In the genomic region with DNA sequence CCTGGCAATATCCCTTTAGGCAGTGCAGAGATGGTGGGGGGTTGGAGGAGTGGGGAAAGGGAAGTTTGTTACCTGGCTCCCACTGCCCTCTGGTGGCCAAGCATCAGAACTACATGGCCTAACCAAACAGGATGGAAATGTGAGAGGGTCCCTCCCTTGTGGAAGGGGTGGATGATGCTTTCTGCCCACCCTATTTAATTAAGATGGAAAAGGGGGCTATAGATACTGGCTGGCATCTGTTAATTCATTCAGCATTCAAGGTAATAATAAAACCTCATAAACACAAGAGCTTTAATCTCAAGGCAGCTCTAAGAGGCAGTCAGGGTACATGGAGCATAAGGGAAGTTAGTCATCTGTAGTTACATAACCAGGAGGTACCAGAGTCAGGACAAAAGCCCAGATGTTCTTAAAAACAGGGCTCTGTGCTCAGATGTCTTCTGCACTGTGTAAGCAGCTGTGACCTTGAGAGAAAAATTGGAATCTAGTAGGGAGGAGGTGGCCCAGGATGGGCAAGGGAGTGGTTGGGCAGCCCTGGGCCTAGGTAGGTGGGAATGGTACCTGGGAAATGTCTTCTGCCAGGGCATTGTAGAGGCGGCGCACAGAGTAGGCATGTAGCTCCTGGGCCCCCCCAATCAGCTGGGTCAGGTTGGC, we compare ENCODE assay signal across 8 cellular contexts. TPM values are rescaled to one million over a fixed set of nuclear protein-coding genes. Genes with fewer than 3 reads are reported as not detected.
DNase-seq lines count a peak whose midpoint lies in the region; ATAC-seq and TF ChIP-seq lines count a peak whose summit lies in the region.

No MANE protein-coding gene starts in this region.

- no peak for ATAC-seq in activated naive CD8-positive, alpha-beta T cell treated with anti-CD3 and anti-CD28 coated beads, Interleukin-2, amount 10 ng/mL, durations not matched to agents 7 days and 5 days (ENCODE audit: low read depth)
- ATAC-seq in GM19023 (IDR thresholded peaks at IDR 0.05; ENCODE audit: unreplicated experiment) (no peak), HG02678 (IDR thresholded peaks at IDR 0.05; ENCODE audit: unreplicated experiment) (no peak)

- POLR2A ChIA-PET in activated naive CD8-positive, alpha-beta T cell treated with anti-CD3 and anti-CD28 coated beads, Interleukin-2, amount 10 ng/mL, durations not matched to agents 7 days and 5 days (lab: Charles Lee), result interaction anchor here (1.4 kb wide), 1 partner anchor 84 kb away, joined by 7 read pairs; no protein-coding TSS in a partner anchor

- no peak overlapping the region for H3K4me3 Mint-ChIP-seq in activated naive CD8-positive, alpha-beta T cell treated with anti-CD3 and anti-CD28 coated beads, Interleukin-2, amount 10 ng/mL, durations not matched to agents 7 days and 5 days

- peak overlapping the region; percentile 24 for H3K27ac Mint-ChIP-seq in activated naive CD8-positive, alpha-beta T cell treated with anti-CD3 and anti-CD28 coated beads, Interleukin-2, amount 10 ng/mL, durations not matched to agents 7 days and 5 days

- DNase-seq in Caki2 (ENCODE audit: low read depth) (peak; percentile 31), HK-2 (ENCODE audit: unreplicated experiment) (peak; percentile 44), hepatic stellate cell (ENCODE audit: low spot score) (peak; percentile 67)
- no peak for DNase-seq in activated naive CD8-positive, alpha-beta T cell treated with anti-CD3 and anti-CD28 coated beads, Interleukin-2, amount 10 ng/mL, durations not matched to agents 7 days and 5 days
- peak; percentile 64 for DNase-seq in stimulated activated CD4-positive, alpha-beta T cell treated with anti-CD3 and anti-CD28 coated beads, Interleukin-4, amount 100 ng/mL, for 24 hours

- H3K4me1 Mint-ChIP-seq in activated naive CD8-positive, alpha-beta T cell treated with anti-CD3 and anti-CD28 coated beads, Interleukin-2, amount 10 ng/mL, durations not matched to agents 7 days and 5 days, result peaks cover 24% of the 10 kb centered on the region

- TF ChIP-seq POLR2A in Raji (IDR thresholded peaks at IDR 0.05; ENCODE audit: insufficient read depth, low read depth, low read length), result 0 out of 2 replicates have a peak, but pooled peaks have one; percentile 18

- no peaks in the 10 kb centered on the region for H3K27me3 Mint-ChIP-seq in activated naive CD8-positive, alpha-beta T cell treated with anti-CD3 and anti-CD28 coated beads, Interleukin-2, amount 10 ng/mL, durations not matched to agents 7 days and 5 days

- no peaks in the 10 kb centered on the region for H3K9me3 Mint-ChIP-seq in activated naive CD8-positive, alpha-beta T cell treated with anti-CD3 and anti-CD28 coated beads, Interleukin-2, amount 10 ng/mL, durations not matched to agents 7 days and 5 days

- H3K36me3 Mint-ChIP-seq in activated naive CD8-positive, alpha-beta T cell treated with anti-CD3 and anti-CD28 coated beads, Interleukin-2, amount 10 ng/mL, durations not matched to agents 7 days and 5 days, result peaks cover 26% of the 10 kb centered on the region

- in situ Hi-C loops in Caki2 (cut with HindIII; ENCODE audit: low pct_unique_long_range_greater_than_20kb, low sequenced_read_pairs), result no loop called here

RNA-seq across cellular contexts. Expression of a gene that starts 4.6 kb away (rescaled TPM):
- 16.1 and 38.9 TPM in 2 replicates for total RNA-seq in Caki2 (2014; rRNA removed; shearing (Covaris generic); ENCODE audit: low replicate concordance)
- 100 to 1,000 TPM; 335 to 389 TPM for total RNA-seq in activated naive CD8-positive, alpha-beta T cell treated with anti-CD3 and anti-CD28 coated beads, Interleukin-2, amount 10 ng/mL, durations not matched to agents 7 days and 5 days

RNA-seq across cellular contexts. Expression of a gene that starts 6.9 kb away (rescaled TPM):
- total RNA-seq in Caki2 (2014; rRNA removed; shearing (Covaris generic); ENCODE audit: low replicate concordance), result 14.7 and 35.4 TPM in 2 replicates
- 10 to 100 TPM; 14.2 to 19.2 TPM for total RNA-seq in activated naive CD8-positive, alpha-beta T cell treated with anti-CD3 and anti-CD28 coated beads, Interleukin-2, amount 10 ng/mL, durations not matched to agents 7 days and 5 days

RNA-seq across cellular contexts. Expression of a gene that starts 11.4 kb away (rescaled TPM):
- total RNA-seq in Caki2 (2014; rRNA removed; shearing (Covaris generic); ENCODE audit: low replicate concordance), result not detected in 2 replicates
- total RNA-seq in activated naive CD8-positive, alpha-beta T cell treated with anti-CD3 and anti-CD28 coated beads, Interleukin-2, amount 10 ng/mL, durations not matched to agents 7 days and 5 days, result 1 to 10 TPM in 1 of 2 experiments, under 1 TPM in 1; 0.75 to 1.4 TPM

RNA-seq across cellular contexts. Expression of a gene that starts 15.6 kb away (rescaled TPM):
- not detected in 2 replicates for total RNA-seq in Caki2 (2014; rRNA removed; shearing (Covaris generic); ENCODE audit: low replicate concordance)
- not detected for total RNA-seq in activated naive CD8-positive, alpha-beta T cell treated with anti-CD3 and anti-CD28 coated beads, Interleukin-2, amount 10 ng/mL, durations not matched to agents 7 days and 5 days
